12 cellular contexts compared by ENCODE assay signal in the genomic region with DNA sequence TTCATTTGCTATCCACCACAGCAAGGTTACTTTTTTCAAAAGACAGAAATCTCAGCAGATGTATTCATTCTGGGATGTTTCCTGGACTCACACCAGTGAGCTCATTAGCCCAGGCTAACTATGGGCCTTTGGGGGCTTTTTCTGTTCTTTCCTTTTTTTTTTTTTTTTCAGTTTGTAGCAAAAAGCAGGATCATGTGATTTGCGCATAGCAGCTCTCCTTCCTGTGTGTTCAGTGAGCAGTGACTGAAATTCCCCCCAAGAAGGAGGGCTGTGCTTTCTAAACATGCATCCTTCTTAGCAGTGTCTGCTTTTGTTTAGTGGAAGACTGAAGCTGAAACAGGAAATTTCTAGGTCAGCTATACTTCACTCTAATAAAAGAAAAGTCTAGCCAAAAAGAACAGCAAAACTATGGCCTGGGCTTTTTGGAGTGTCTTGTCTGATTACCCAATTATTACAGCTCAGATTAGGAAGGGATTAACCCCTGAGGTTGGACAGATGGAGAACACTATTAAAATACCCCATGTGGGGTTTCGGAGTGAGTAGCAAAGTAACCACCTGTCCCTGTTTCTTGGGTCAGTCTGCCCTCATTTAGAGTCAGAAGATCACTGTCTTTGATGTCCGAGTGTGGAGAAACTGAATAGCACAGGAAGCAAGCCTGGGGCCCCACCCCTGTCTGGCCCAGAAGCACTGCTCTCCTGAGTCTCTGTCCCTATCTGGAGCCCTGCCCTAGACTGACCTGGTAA. TPM values are rescaled to one million over a fixed set of nuclear protein-coding genes. Genes with fewer than 3 reads are reported as not detected.
A peak's percentile ranks its signal among the peaks of the same experiment; 100 is the strongest.
DNase-seq lines count a peak whose midpoint lies in the region; ATAC-seq and TF ChIP-seq lines count a peak whose summit lies in the region.
"Had no signal": no experiment of that assay in that cellular context is flagged by ENCODE, and none has a peak within 500 bp of the region (broad histone marks: within the 10 kb centered on the region; RNA-seq: fewer than 3 reads in every experiment).

No MANE protein-coding gene starts in this region.

- peaks cover 25% of the 10 kb centered on the region for H3K4me1 Mint-ChIP-seq in nephron progenitor cell
- no peaks in the 10 kb centered on the region for H3K4me1 Mint-ChIP-seq in activated CD8-positive, alpha-beta T cell treated with anti-CD3 and anti-CD28 coated beads, Interleukin-2, amount 10 ng/mL, durations not matched to agents 7 days and 5 days (ENCODE audit: low read depth)
- H3K4me1 Mint-ChIP-seq in Calu3 (ENCODE audit: low read depth, unreplicated experiment): no peaks in the 10 kb centered on the region
- H3K4me1 Mint-ChIP-seq: activated CD4-positive, alpha-beta memory T cell treated with anti-CD3 and anti-CD28 coated beads, Interleukin-2, amount 10 ng/mL, durations not matched to agents 7 days and 5 days; naive thymus-derived CD8-positive, alpha-beta T cell had no signal

- no peak for TF ChIP-seq CTCF in nephron progenitor cell (IDR thresholded peaks at IDR 0.05)
- no peak for TF ChIP-seq CTCF in Calu3 (IDR thresholded peaks at IDR 0.05; ENCODE audit: unreplicated experiment)

- CTCF ChIA-PET in activated CD8-positive, alpha-beta T cell treated with anti-CD3 and anti-CD28 coated beads, Interleukin-2, amount 10 ng/mL, durations not matched to agents 7 days and 5 days (lab: Charles Lee): interaction anchor here (1.4 kb wide), 1 partner anchor 186 kb away, joined by 4 read pairs; no protein-coding TSS in a partner anchor
- CTCF ChIA-PET in Calu3 (lab: Charles Lee): interaction anchor here (0.7 kb wide), 2 partner anchors 85 to 574 kb away, joined by 3 to 4 read pairs; no protein-coding TSS in a partner anchor

- H3K27ac Mint-ChIP-seq in nephron progenitor cell (peak overlapping the region; percentile 42), Calu3 (ENCODE audit: unreplicated experiment) (no peak overlapping the region)
- no peak overlapping the region for H3K27ac Mint-ChIP-seq in activated CD8-positive, alpha-beta T cell treated with anti-CD3 and anti-CD28 coated beads, Interleukin-2, amount 10 ng/mL, durations not matched to agents 7 days and 5 days
- H3K27ac Mint-ChIP-seq: activated CD4-positive, alpha-beta memory T cell treated with anti-CD3 and anti-CD28 coated beads, Interleukin-2, amount 10 ng/mL, durations not matched to agents 7 days and 5 days; naive thymus-derived CD8-positive, alpha-beta T cell had no signal

- H3K4me3 Mint-ChIP-seq in nephron progenitor cell: no peak overlapping the region
- no peak overlapping the region for H3K4me3 Mint-ChIP-seq in activated CD8-positive, alpha-beta T cell treated with anti-CD3 and anti-CD28 coated beads, Interleukin-2, amount 10 ng/mL, durations not matched to agents 7 days and 5 days
- no peak overlapping the region for H3K4me3 Mint-ChIP-seq in Calu3 (ENCODE audit: low read depth, unreplicated experiment)
- H3K4me3 Mint-ChIP-seq: activated CD4-positive, alpha-beta memory T cell treated with anti-CD3 and anti-CD28 coated beads, Interleukin-2, amount 10 ng/mL, durations not matched to agents 7 days and 5 days; naive thymus-derived CD8-positive, alpha-beta T cell had no signal

- H3K36me3 Mint-ChIP-seq in nephron progenitor cell (ENCODE audit: low read depth) (no peaks in the 10 kb centered on the region), Calu3 (ENCODE audit: insufficient read depth, unreplicated experiment) (no peaks in the 10 kb centered on the region)
- no peaks in the 10 kb centered on the region for H3K36me3 Mint-ChIP-seq in activated CD8-positive, alpha-beta T cell treated with anti-CD3 and anti-CD28 coated beads, Interleukin-2, amount 10 ng/mL, durations not matched to agents 7 days and 5 days (ENCODE audit: low read depth)

- H3K9me3 Mint-ChIP-seq in nephron progenitor cell (peaks cover 24% of the 10 kb centered on the region), Calu3 (ENCODE audit: low read depth, unreplicated experiment) (no peaks in the 10 kb centered on the region)
- H3K9me3 Mint-ChIP-seq in activated CD8-positive, alpha-beta T cell treated with anti-CD3 and anti-CD28 coated beads, Interleukin-2, amount 10 ng/mL, durations not matched to agents 7 days and 5 days (ENCODE audit: insufficient read depth): no peaks in the 10 kb centered on the region
- H3K9me3 Mint-ChIP-seq: activated CD4-positive, alpha-beta memory T cell treated with anti-CD3 and anti-CD28 coated beads, Interleukin-2, amount 10 ng/mL, durations not matched to agents 7 days and 5 days had no signal

- POLR2A ChIA-PET in activated CD8-positive, alpha-beta T cell treated with anti-CD3 and anti-CD28 coated beads, Interleukin-2, amount 10 ng/mL, durations not matched to agents 7 days and 5 days (lab: Charles Lee): no interaction called here

- BruUV-seq in Calu3 (replicated peaks; lab: Mats Ljungman, UMichigan): no TSS peak

- intact Hi-C loops in Calu3 (cut with micrococcal nuclease; ENCODE audit: unreplicated experiment): no loop called here

- no peak for DNase-seq in nephron progenitor cell
- no peak for DNase-seq in NCI-H2171 treated with DMSO at 0.1 percent for 48 hours (lab: John Stamatoyannopoulos, UW)
- DNase-seq in HuH-7.5 (ENCODE audit: low spot score): no peak
- DNase-seq in activated CD8-positive, alpha-beta T cell treated with anti-CD3 and anti-CD28 coated beads, Interleukin-2, amount 10 ng/mL, durations not matched to agents 7 days and 5 days: no peak
- no peak for DNase-seq in Calu3
- DNase-seq: activated CD4-positive, alpha-beta memory T cell treated with anti-CD3 and anti-CD28 coated beads, Interleukin-2, amount 10 ng/mL, durations not matched to agents 7 days and 5 days; naive thymus-derived CD8-positive, alpha-beta T cell had no signal

- peaks cover 36% of the 10 kb centered on the region for H3K27me3 Mint-ChIP-seq in nephron progenitor cell (ENCODE audit: low read depth, poor library complexity)
- peaks cover 31% of the 10 kb centered on the region for H3K27me3 Mint-ChIP-seq in activated CD8-positive, alpha-beta T cell treated with anti-CD3 and anti-CD28 coated beads, Interleukin-2, amount 10 ng/mL, durations not matched to agents 7 days and 5 days (ENCODE audit: low read depth)
- peaks cover 80% of the 10 kb centered on the region for H3K27me3 Mint-ChIP-seq in Calu3 (ENCODE audit: unreplicated experiment)

- ATAC-seq in GM18861 (IDR thresholded peaks at IDR 0.05; ENCODE audit: unreplicated experiment) (peak; percentile 64), GM21825 (IDR thresholded peaks at IDR 0.05; ENCODE audit: unreplicated experiment) (peak; percentile 61), HG03460 (IDR thresholded peaks at IDR 0.05; ENCODE audit: unreplicated experiment) (peak; percentile 72)
- ATAC-seq in activated CD8-positive, alpha-beta T cell treated with anti-CD3 and anti-CD28 coated beads, Interleukin-2, amount 10 ng/mL, durations not matched to agents 7 days and 5 days: no peak

RNA-seq across cellular contexts. Expression of a gene that starts 8.9 kb away (rescaled TPM):
- total RNA-seq in activated CD8-positive, alpha-beta T cell treated with anti-CD3 and anti-CD28 coated beads, Interleukin-2, amount 10 ng/mL, durations not matched to agents 7 days and 5 days: not detected
- not detected in 2 replicates for total RNA-seq in Calu3 (2022)
- total RNA-seq: activated CD4-positive, alpha-beta memory T cell treated with anti-CD3 and anti-CD28 coated beads, Interleukin-2, amount 10 ng/mL, durations not matched to agents 7 days and 5 days; bronchial epithelial cell; naive thymus-derived CD8-positive, alpha-beta T cell; RPMI7951 had no signal
